10 cellular contexts compared by ENCODE assay signal in the genomic region with DNA sequence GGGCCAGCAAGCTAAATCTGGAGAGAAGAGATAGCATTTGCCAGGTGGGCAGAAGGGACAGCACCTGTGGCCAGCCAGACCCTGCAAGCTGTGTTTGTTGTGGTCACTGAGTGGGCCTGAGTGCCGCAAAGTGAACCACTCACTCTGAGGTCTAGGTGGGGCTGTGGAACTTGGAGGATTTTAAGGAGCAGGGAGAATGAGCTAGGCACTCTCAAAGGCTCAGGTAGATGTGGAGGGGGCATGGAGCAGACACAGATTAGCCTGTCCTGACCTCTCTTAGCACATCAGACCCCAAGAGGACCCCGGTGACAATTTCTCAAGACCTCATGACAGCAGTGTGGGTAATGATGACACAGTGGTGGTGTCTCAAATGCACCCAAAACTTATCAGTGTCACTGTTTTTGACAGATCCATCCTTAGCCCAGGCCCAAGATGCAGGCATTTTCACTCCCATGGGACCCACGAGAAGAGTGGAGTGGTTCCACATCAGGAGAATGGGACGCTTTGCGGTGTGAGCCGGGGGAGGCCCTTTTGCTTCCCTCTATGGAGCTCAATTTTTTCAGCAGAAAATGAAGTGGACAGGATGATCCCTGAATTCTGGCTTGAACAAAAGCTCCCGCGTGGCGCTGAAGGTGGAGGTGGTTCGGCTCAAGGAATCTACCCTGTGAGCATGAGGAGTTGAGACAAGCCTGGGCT. TPM values are rescaled to one million over a fixed set of nuclear protein-coding genes. Genes with fewer than 3 reads are reported as not detected.
DNase-seq lines count a peak whose midpoint lies in the region; ATAC-seq and TF ChIP-seq lines count a peak whose summit lies in the region.
"Had no signal": no experiment of that assay in that cellular context is flagged by ENCODE, and none has a peak within 500 bp of the region (broad histone marks: within the 10 kb centered on the region; RNA-seq: fewer than 3 reads in every experiment).

No MANE protein-coding gene starts in this region.

- peak overlapping the region in 1 of 2 donors; percentile 15 for H3K4me3 ChIP-seq in CD4-positive, alpha-beta memory T cell (ENCODE audit: low read length in 2 of 2)
- H3K4me3 ChIP-seq in trophoblast cell (ENCODE audit: low read depth, low read length): no peak overlapping the region
- peak overlapping the region in 1 of 4 donors; percentile 20 for H3K4me3 ChIP-seq in transverse colon

- H3K9me3 Mint-ChIP-seq in CD4-positive, alpha-beta memory T cell: no peaks in the 10 kb centered on the region
- H3K9me3 Mint-ChIP-seq in central memory CD8-positive, alpha-beta T cell: no peaks in the 10 kb centered on the region

- no peaks in the 10 kb centered on the region for H3K9me3 ChIP-seq in CD4-positive, alpha-beta memory T cell (ENCODE audit: control insufficient read depth in 1 of 2, low read length in 2 of 2)
- H3K9me3 ChIP-seq in KOPT-K1 (ENCODE audit: insufficient read depth, low read length, poor library complexity, severe bottlenecking) (no peaks in the 10 kb centered on the region), trophoblast cell (ENCODE audit: insufficient read depth, low read depth, low read length) (peaks cover 3% of the 10 kb centered on the region), transverse colon (no peaks in the 10 kb centered on the region)

- no peak overlapping the region for H3K9ac ChIP-seq in trophoblast cell (ENCODE audit: low read length)

- no peak overlapping the region for H3K27ac ChIP-seq in CD4-positive, alpha-beta memory T cell (ENCODE audit: low read depth, low read length)
- H3K27ac ChIP-seq in KOPT-K1 (ENCODE audit: low read depth, low read length, poor library complexity, severe bottlenecking) (peak overlapping the region; percentile 69), trophoblast cell (ENCODE audit: low read depth, low read length) (no peak overlapping the region), transverse colon (no peak overlapping the region)

- POLR2A ChIA-PET in CD4-positive, alpha-beta memory T cell (lab: Charles Lee; ENCODE audit: partially characterized antibody): interaction anchor here (1.1 to 2.3 kb wide), 4 partner anchors 42 to 673 kb away, joined by 3 to 9 read pairs (median 6); a partner anchor contains a TSS

- peaks cover 0 to 3% of the 10 kb centered on the region in 2 donors for H3K27me3 Mint-ChIP-seq in CD4-positive, alpha-beta memory T cell
- peaks cover 9% of the 10 kb centered on the region for H3K27me3 Mint-ChIP-seq in central memory CD8-positive, alpha-beta T cell

- TF ChIP-seq POLR2A in transverse colon (IDR thresholded peaks at IDR 0.05): no peak

- no peak overlapping the region for H4K12ac ChIP-seq in trophoblast cell (ENCODE audit: low read depth, low read length)

- H2BK5ac ChIP-seq in trophoblast cell (ENCODE audit: low read depth, low read length, poor library complexity): no peak overlapping the region

- H4K91ac ChIP-seq in trophoblast cell (ENCODE audit: low read depth, low read length): no peak overlapping the region

- H3K18ac ChIP-seq in trophoblast cell (ENCODE audit: low read length): no peak overlapping the region

- no peaks in the 10 kb centered on the region for H3K36me3 ChIP-seq in CD4-positive, alpha-beta memory T cell (ENCODE audit: insufficient read depth, low read length)
- no peaks in the 10 kb centered on the region for H3K36me3 ChIP-seq in KOPT-K1 (ENCODE audit: insufficient read depth, low read length)
- no peaks in the 10 kb centered on the region for H3K36me3 ChIP-seq in trophoblast cell (ENCODE audit: control insufficient read depth in 1 of 2, insufficient read depth in 2 of 2, low read length in 2 of 2)
- H3K36me3 ChIP-seq in transverse colon: no peaks in the 10 kb centered on the region

- peak overlapping the region; percentile 15 for H2AFZ ChIP-seq in trophoblast cell (ENCODE audit: insufficient read depth, low read length, poor library complexity)

- H3K4me1 Mint-ChIP-seq in CD4-positive, alpha-beta memory T cell: peaks cover 17 to 34% (median 27%) of the 10 kb centered on the region in 4 donors
- peaks cover 27% of the 10 kb centered on the region for H3K4me1 Mint-ChIP-seq in central memory CD8-positive, alpha-beta T cell

- no peak overlapping the region for H3K4me2 ChIP-seq in trophoblast cell (ENCODE audit: low read length)

- TF ChIP-seq EP300 in transverse colon (IDR thresholded peaks at IDR 0.05; ENCODE audit: low read depth): no peak

- no CpG with 5 or more reads among the region's 10 CpGs for WGBS in trophoblast cell (ENCODE audit: extremely low coverage, insufficient coverage, insufficient read length)
- 91% methylated on average over 10 of the region's 10 CpGs; no CpG with 5 or more reads in 1 of the 2 donors for WGBS in transverse colon (ENCODE audit: low coverage in 1 of 2), 2 donors

- no peak for TF ChIP-seq CTCF in transverse colon (IDR thresholded peaks at IDR 0.05)

- H2AK5ac ChIP-seq in trophoblast cell (ENCODE audit: low read length): no peak overlapping the region

- no peak overlapping the region for H3K23ac ChIP-seq in trophoblast cell (ENCODE audit: low read length)

- H3K79me2 ChIP-seq in trophoblast cell (ENCODE audit: control insufficient read depth, insufficient read depth, low read length, poor library complexity): no peaks in the 10 kb centered on the region

- H3K14ac ChIP-seq in trophoblast cell (ENCODE audit: low read length): no peak overlapping the region

- H3K27me3 ChIP-seq in CD4-positive, alpha-beta memory T cell (ENCODE audit: insufficient read depth, low read length): no peaks in the 10 kb centered on the region
- H3K27me3 ChIP-seq in trophoblast cell (ENCODE audit: insufficient read depth, low read length) (no peaks in the 10 kb centered on the region), transverse colon (no peaks in the 10 kb centered on the region)

- H3K36me3 Mint-ChIP-seq in CD4-positive, alpha-beta memory T cell: no peaks in the 10 kb centered on the region
- H3K36me3 Mint-ChIP-seq in central memory CD8-positive, alpha-beta T cell (ENCODE audit: insufficient read depth): peaks cover 2% of the 10 kb centered on the region

- ATAC-seq in central memory CD8-positive, alpha-beta T cell (replicated peaks; ENCODE audit: extremely low read depth, poor library complexity, severe bottlenecking): no peak

- intact Hi-C loops in CD4-positive, alpha-beta memory T cell (cut with micrococcal nuclease): no loop called here
- intact Hi-C loops in transverse colon (cut with DNase I; ENCODE audit: low total_unique reads): no loop called here

- H3K79me1 ChIP-seq in trophoblast cell (ENCODE audit: low read length): no peaks in the 10 kb centered on the region

- CTCF ChIA-PET in CD4-positive, alpha-beta memory T cell (lab: Charles Lee; ENCODE audit: partially characterized antibody): interaction anchor here (1.1 to 1.7 kb wide), 2 partner anchors 11 to 565 kb away, joined by 3 to 4 read pairs; no protein-coding TSS in a partner anchor

- H3K4ac ChIP-seq in trophoblast cell (ENCODE audit: low read depth, low read length): no peak overlapping the region

- no peak overlapping the region for H4K8ac ChIP-seq in trophoblast cell (ENCODE audit: low read depth, low read length)

- H3K27ac Mint-ChIP-seq in CD4-positive, alpha-beta memory T cell: peak overlapping the region; percentile 76 to 92 (median 79)
- peak overlapping the region; percentile 89 for H3K27ac Mint-ChIP-seq in central memory CD8-positive, alpha-beta T cell (ENCODE audit: low read depth)

- in situ Hi-C loops in G401 (cut with HindIII; ENCODE audit: low sequenced_read_pairs) (no loop called here), transverse colon (cut with MboI; ENCODE audit: low pct_ligation_motif_present in 1 of 4, low pct_unique_long_range_greater_than_20kb in 1 of 4, low sequenced_read_pairs in 3 of 4) (no loop called here)

- H2BK12ac ChIP-seq in trophoblast cell (ENCODE audit: low read length): no peak overlapping the region

- peak overlapping the region; percentile 67 to 89 (median 83) for H3K4me3 Mint-ChIP-seq in CD4-positive, alpha-beta memory T cell
- H3K4me3 Mint-ChIP-seq in central memory CD8-positive, alpha-beta T cell: peak overlapping the region; percentile 75

- H3K4me1 ChIP-seq in CD4-positive, alpha-beta memory T cell (ENCODE audit: insufficient read depth, low read length): peaks cover 31% of the 10 kb centered on the region
- H3K4me1 ChIP-seq in trophoblast cell (ENCODE audit: control insufficient read depth in 1 of 2, insufficient read depth in 2 of 2, low read length in 2 of 2) (peaks cover 0 to 4% of the 10 kb centered on the region in 2 experiments), transverse colon (peaks cover 5 to 23% (median 14%) of the 10 kb centered on the region in 4 donors)

- H2BK120ac ChIP-seq in trophoblast cell (ENCODE audit: insufficient read depth, low read length, poor library complexity): no peak overlapping the region

- DNase-seq in CD4-positive, alpha-beta memory T cell: no peak
- no peak for DNase-seq in central memory CD8-positive, alpha-beta T cell (ENCODE audit: low spot score in 2 of 2)
- DNase-seq in trophoblast cell (peak in 1 of 2 donors; percentile 2), G401 (ENCODE audit: low spot score) (no peak), 8988T (no peak), NCI-H226 (no peak), transverse colon (no peak)
- DNase-seq: amniotic stem cell, NCI-H2107 had no signal

RNA-seq across cellular contexts. Expression of a gene that starts 43.8 kb away (rescaled TPM):
- total RNA-seq in CD4-positive, alpha-beta memory T cell: 100 to 1,000 TPM; 118 to 121 TPM
- polyA plus RNA-seq in CD4-positive, alpha-beta memory T cell: 10 to 100 TPM in 1 of 2 donors, 1 to 10 TPM in 1; 3.6 to 22.1 TPM
- 139 and 146 TPM in 2 replicates for polyA plus RNA-seq in trophoblast cell (2013)
- total RNA-seq in G401 (2014; rRNA removed; shearing (Covaris generic)): 34.6 and 36.0 TPM in 2 replicates
- total RNA-seq in transverse colon: 100 to 1,000 TPM in 2 of 4 donors, 10 to 100 TPM in 2; 49.8 to 223 (median 114) TPM
